In genomic region chr5:111223790-111224560, GRCh38 we compare ENCODE assay signal across 8 cellular contexts. TPM values are rescaled to one million over a fixed set of nuclear protein-coding genes. Genes with fewer than 3 reads are reported as not detected.
DNase-seq lines count a peak whose midpoint lies in the region; ATAC-seq and TF ChIP-seq lines count a peak whose summit lies in the region.

TSS of gene CAMK4 (plus strand) at chr5:111224384. CDS start at chr5:111224484, 100 bp downstream.

- peak; percentile 56 for ATAC-seq in GM18517 (IDR thresholded peaks at IDR 0.05; ENCODE audit: unreplicated experiment)
- peak; percentile 71 for ATAC-seq in HG02981 (IDR thresholded peaks at IDR 0.05; ENCODE audit: unreplicated experiment)

- peaks cover 2 to 13% (median 9%) of the 10 kb centered on the region in 4 donors for H3K4me1 ChIP-seq in liver (ENCODE audit: control insufficient read depth in 4 of 4, insufficient read depth in 4 of 4, low read length in 3 of 4)

- H3K27me3 Mint-ChIP-seq in activated CD4-positive, alpha-beta T cell treated with anti-CD3 and anti-CD28 coated beads, Interleukin-2, amount 10 ng/mL, durations not matched to agents 24 days and 14 days = peaks cover 2% of the 10 kb centered on the region

- no peak within 1 kb of the TSS for H3K9ac ChIP-seq in liver (ENCODE audit: low read depth in 1 of 2, low read length in 2 of 2)

- peaks cover 35% of the 10 kb centered on the region for H3K4me1 Mint-ChIP-seq in activated CD4-positive, alpha-beta T cell treated with anti-CD3 and anti-CD28 coated beads, Interleukin-2, amount 10 ng/mL, durations not matched to agents 24 days and 14 days

- TF ChIP-seq CTCF in 22Rv1 (IDR thresholded peaks at IDR 0.05) (peak; percentile 49), liver (IDR thresholded peaks at IDR 0.05; ENCODE audit: low read depth, low read length, missing input control) (no peak)

- no peak for TF ChIP-seq RAD21 in liver (IDR thresholded peaks at IDR 0.05)

- peak within 1 kb of the TSS in 2 of 3 donors; percentile 4 to 54 for H3K4me3 ChIP-seq in liver (ENCODE audit: low read depth in 1 of 3, low read length in 3 of 3)

- peaks cover 2% of the 10 kb centered on the region for H3K9me3 Mint-ChIP-seq in activated CD4-positive, alpha-beta T cell treated with anti-CD3 and anti-CD28 coated beads, Interleukin-2, amount 10 ng/mL, durations not matched to agents 24 days and 14 days

- no peaks in the 10 kb centered on the region for H3K36me3 ChIP-seq in liver (ENCODE audit: control insufficient read depth in 4 of 4, insufficient read depth in 3 of 4, low read depth in 1 of 4, low read length in 3 of 4)

- intact Hi-C loops in activated CD4-positive, alpha-beta T cell treated with anti-CD3 and anti-CD28 coated beads, Interleukin-2, amount 10 ng/mL, durations not matched to agents 24 days and 14 days (cut with micrococcal nuclease) = loop anchor here (1.0 to 10.0 kb wide), 4 partner anchors 13 to 1139 kb away; no protein-coding TSS in a partner anchor

- peak within 1 kb of the TSS; percentile 67 for H3K27ac ChIP-seq in 22Rv1
- H3K27ac ChIP-seq in liver (ENCODE audit: low read depth in 1 of 2, low read length in 2 of 2) = peak within 1 kb of the TSS in 1 of 2 donors; percentile 20

- peak within 1 kb of the TSS; percentile 97 for H3K4me3 Mint-ChIP-seq in activated CD4-positive, alpha-beta T cell treated with anti-CD3 and anti-CD28 coated beads, Interleukin-2, amount 10 ng/mL, durations not matched to agents 24 days and 14 days

- peaks cover 0 to 16% (median 6%) of the 10 kb centered on the region in 4 donors for H3K27me3 ChIP-seq in liver (ENCODE audit: control insufficient read depth in 4 of 4, insufficient read depth in 4 of 4, low read length in 3 of 4)

- DNase-seq in NCI-H2196 (lab: John Stamatoyannopoulos, UW; ENCODE audit: unreplicated experiment) = peak; percentile 65
- peak; percentile 94 for DNase-seq in activated CD4-positive, alpha-beta T cell treated with anti-CD3 and anti-CD28 coated beads, Interleukin-2, amount 10 ng/mL, durations not matched to agents 24 days and 14 days
- peak; percentile 27 for DNase-seq in dedifferentiated amniotic fluid mesenchymal stem cell (ENCODE audit: extremely low spot score)
- DNase-seq in stimulated activated CD4-positive, alpha-beta T cell treated with anti-CD3 and anti-CD28 coated beads, Interleukin-4, amount 100 ng/mL, for 48 hours (ENCODE audit: low read depth in 2 of 2) = peak; percentile 45 to 52

- peak within 1 kb of the TSS; percentile 95 for H3K27ac Mint-ChIP-seq in activated CD4-positive, alpha-beta T cell treated with anti-CD3 and anti-CD28 coated beads, Interleukin-2, amount 10 ng/mL, durations not matched to agents 24 days and 14 days

- WGBS in liver = 2% methylated on average over 88 of the region's 88 CpGs

- peaks cover 13% of the 10 kb centered on the region for H3K36me3 Mint-ChIP-seq in activated CD4-positive, alpha-beta T cell treated with anti-CD3 and anti-CD28 coated beads, Interleukin-2, amount 10 ng/mL, durations not matched to agents 24 days and 14 days (ENCODE audit: low read depth)

- no peaks in the 10 kb centered on the region for H3K9me3 ChIP-seq in liver (ENCODE audit: control insufficient read depth in 4 of 4, low read length in 3 of 4)

TF ChIP-seq in liver, 16 proteins besides CTCF, POLR2A, EP300 and RAD21:
- TF ChIP-seq TAF1 (conservative IDR thresholded peaks at IDR 0.05) (no peak), GABPA (IDR thresholded peaks at IDR 0.05 in 1 of 2, conservative IDR thresholded peaks at IDR 0.05 in 1 of 2) (no peak), MAX (IDR thresholded peaks at IDR 0.05) (no peak), EGR1 (IDR thresholded peaks at IDR 0.05; ENCODE audit: low read depth in 2 of 2) (no peak), REST (IDR thresholded peaks at IDR 0.05) (no peak), YY1 (IDR thresholded peaks at IDR 0.05) (no peak), HNF4G (IDR thresholded peaks at IDR 0.05) (no peak), FOXA2 (IDR thresholded peaks at IDR 0.05) (no peak), SP1 (IDR thresholded peaks at IDR 0.05) (no peak), FOXA1 (IDR thresholded peaks at IDR 0.05) (no peak), ATF3 (IDR thresholded peaks at IDR 0.05) (no peak), HNF4A (conservative IDR thresholded peaks at IDR 0.05) (no peak), ZBTB33 (IDR thresholded peaks at IDR 0.05) (no peak)

RNA-seq across cellular contexts. Expression of gene CAMK4, which starts in this region (rescaled TPM):
- 47.7 and 49.5 TPM in 2 replicates for total RNA-seq in activated CD4-positive, alpha-beta T cell treated with anti-CD3 and anti-CD28 coated beads, Interleukin-2, amount 10 ng/mL, durations not matched to agents 24 days and 14 days
- 1 to 10 TPM; 1.2 to 1.4 TPM for total RNA-seq in liver
- 1 to 10 TPM in 1 of 2 donors, under 1 TPM in 1; 0.27 to 1.2 TPM for polyA plus RNA-seq in liver

Comparison
In these comparisons a context has a peak if more than half of its experiments do, and no peak if none do; other contexts are left out.
1. RNA of gene CAMK4 (total RNA-seq): 47.7 to 49.5 TPM in activated CD4-positive, alpha-beta T cell treated with anti-CD3 and anti-CD28 coated beads, Interleukin-2, amount 10 ng/mL, durations not matched to agents 24 days and 14 days; 1.2 to 1.4 TPM in liver; every median in the first group is over 10 times any median in the second.
2. DNase-seq: peak in every context shown above with its lines; median percentile 94 in activated CD4-positive, alpha-beta T cell treated with anti-CD3 and anti-CD28 coated beads, Interleukin-2, amount 10 ng/mL, durations not matched to agents 24 days and 14 days; 65 in NCI-H2196; 48 in stimulated activated CD4-positive, alpha-beta T cell treated with anti-CD3 and anti-CD28 coated beads, Interleukin-4, amount 100 ng/mL, for 48 hours; 27 in dedifferentiated amniotic fluid mesenchymal stem cell.